Comparison of ENCODE assay signal across 1 cellular context in genomic region chr13:27449936-27450828, GRCh38.
TF ChIP-seq lines count a peak whose summit lies in the region.

A gene with protein sequence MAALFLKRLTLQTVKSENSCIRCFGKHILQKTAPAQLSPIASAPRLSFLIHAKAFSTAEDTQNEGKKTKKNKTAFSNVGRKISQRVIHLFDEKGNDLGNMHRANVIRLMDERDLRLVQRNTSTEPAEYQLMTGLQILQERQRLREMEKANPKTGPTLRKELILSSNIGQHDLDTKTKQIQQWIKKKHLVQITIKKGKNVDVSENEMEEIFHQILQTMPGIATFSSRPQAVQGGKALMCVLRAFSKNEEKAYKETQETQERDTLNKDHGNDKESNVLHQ (minus strand): TSS chr13:27450564. CDS start chr13:27440448, 10,116 bp downstream.

TF ChIP-seq in HEK293, 187 proteins besides CTCF, POLR2A, EP300 and RAD21 (continued from another document and continues in another):
- TF ChIP-seq GLI2 (tag by site-specific recombination; IDR thresholded peaks at IDR 0.05; ENCODE audit: borderline replicate concordance, low read depth) (no peak), ZNF791 (tag by site-specific recombination; IDR thresholded peaks at IDR 0.05) (no peak), ZNF585B (tag by site-specific recombination; IDR thresholded peaks at IDR 0.05) (no peak), MZF1 (tag by site-specific recombination; IDR thresholded peaks at IDR 0.05; ENCODE audit: borderline replicate concordance) (no peak), ZNF366 (tag by site-specific recombination; conservative IDR thresholded peaks at IDR 0.05) (no peak), ZNF404 (tag by site-specific recombination; IDR thresholded peaks at IDR 0.05) (no peak), ZBTB20 (tag by site-specific recombination; IDR thresholded peaks at IDR 0.05) (peak; percentile 72; the same call in 1 of the 2 replicates), ZNF510 (tag by site-specific recombination; IDR thresholded peaks at IDR 0.05; ENCODE audit: insufficient replicate concordance) (no peak), ZNF473 (tag by site-specific recombination; IDR thresholded peaks at IDR 0.05) (no peak), ZFHX2 (tag by site-specific recombination; conservative IDR thresholded peaks at IDR 0.05) (peak; percentile 78), ZNF561 (tag by site-specific recombination; IDR thresholded peaks at IDR 0.05; ENCODE audit: borderline replicate concordance) (peak; percentile 33; the same call in 1 of the 2 replicates), ZNF629 (tag by site-specific recombination; IDR thresholded peaks at IDR 0.05) (peak; percentile 65), ZNF175 (tag by site-specific recombination; IDR thresholded peaks at IDR 0.05) (no peak), ZBTB8A (tag by site-specific recombination; IDR thresholded peaks at IDR 0.05) (0 out of 2 replicates have a peak, but pooled peaks have one; percentile 43), ZFP41 (tag by site-specific recombination; IDR thresholded peaks at IDR 0.05; ENCODE audit: borderline replicate concordance) (no peak), ZXDB (tag by site-specific recombination; IDR thresholded peaks at IDR 0.05) (peak; percentile 92), ZNF488 (tag by site-specific recombination; IDR thresholded peaks at IDR 0.05) (no peak), ZNF248 (tag by site-specific recombination; IDR thresholded peaks at IDR 0.05) (no peak), ZNF121 (tag by site-specific recombination; IDR thresholded peaks at IDR 0.05) (no peak), SCRT2 (tag by site-specific recombination; IDR thresholded peaks at IDR 0.05) (peak; percentile 89), ZNF223 (tag by site-specific recombination; IDR thresholded peaks at IDR 0.05) (no peak), ZNF645 (tag by site-specific recombination; IDR thresholded peaks at IDR 0.05) (no peak), ZIC2 (tag by site-specific recombination; IDR thresholded peaks at IDR 0.05) (no peak; the same call in 1 of the 2 replicates), OVOL3 (tag by site-specific recombination; IDR thresholded peaks at IDR 0.05) (no peak), ZFP3 (tag by site-specific recombination; IDR thresholded peaks at IDR 0.05; ENCODE audit: low read depth) (no peak), ZNF211 (tag by site-specific recombination; IDR thresholded peaks at IDR 0.05; ENCODE audit: low read depth) (no peak), ZNF354C (tag by site-specific recombination; IDR thresholded peaks at IDR 0.05; ENCODE audit: borderline replicate concordance, low read depth) (no peak), KLF10 (tag by site-specific recombination; IDR thresholded peaks at IDR 0.05) (no peak), KLF7 (tag by site-specific recombination; IDR thresholded peaks at IDR 0.05; ENCODE audit: borderline replicate concordance) (no peak), ZNF350 (tag by site-specific recombination; IDR thresholded peaks at IDR 0.05) (no peak), ZNF24 (tag by site-specific recombination; IDR thresholded peaks at IDR 0.05) (peak; percentile 80), SP3 (tag by site-specific recombination; IDR thresholded peaks at IDR 0.05) (peak; percentile 88), INSM2 (tag by site-specific recombination; IDR thresholded peaks at IDR 0.05) (no peak), ZNF112 (tag by site-specific recombination; IDR thresholded peaks at IDR 0.05) (no peak), ZNF626 (tag by site-specific recombination; IDR thresholded peaks at IDR 0.05) (no peak), ZNF677 (tag by site-specific recombination; IDR thresholded peaks at IDR 0.05) (no peak), GLI4 (tag by site-specific recombination; IDR thresholded peaks at IDR 0.05) (no peak), ZSCAN30 (tag by site-specific recombination; IDR thresholded peaks at IDR 0.05) (peak; percentile 34; the same call in 1 of the 2 replicates), WT1 (tag by site-specific recombination; IDR thresholded peaks at IDR 0.05) (no peak), ZNF670 (tag by site-specific recombination; IDR thresholded peaks at IDR 0.05; ENCODE audit: low read depth) (no peak), KLF9 (tag by site-specific recombination; IDR thresholded peaks at IDR 0.05; ENCODE audit: low read depth) (peak; percentile 82), ZNF776 (tag by site-specific recombination; IDR thresholded peaks at IDR 0.05; ENCODE audit: borderline replicate concordance) (no peak), ZNF792 (tag by site-specific recombination; IDR thresholded peaks at IDR 0.05) (no peak), ZNF335 (tag by site-specific recombination; conservative IDR thresholded peaks at IDR 0.05) (peak; percentile 92), ZNF169 (tag by site-specific recombination; IDR thresholded peaks at IDR 0.05) (no peak), ZNF654 (tag by site-specific recombination; IDR thresholded peaks at IDR 0.05; ENCODE audit: low read depth) (no peak)
- TF ChIP-seq, protein P1, sequence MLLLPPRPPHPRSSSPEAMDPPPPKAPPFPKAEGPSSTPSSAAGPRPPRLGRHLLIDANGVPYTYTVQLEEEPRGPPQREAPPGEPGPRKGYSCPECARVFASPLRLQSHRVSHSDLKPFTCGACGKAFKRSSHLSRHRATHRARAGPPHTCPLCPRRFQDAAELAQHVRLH (tag by site-specific recombination; IDR thresholded peaks at IDR 0.05), result no peak
- TF ChIP-seq, protein P2, sequence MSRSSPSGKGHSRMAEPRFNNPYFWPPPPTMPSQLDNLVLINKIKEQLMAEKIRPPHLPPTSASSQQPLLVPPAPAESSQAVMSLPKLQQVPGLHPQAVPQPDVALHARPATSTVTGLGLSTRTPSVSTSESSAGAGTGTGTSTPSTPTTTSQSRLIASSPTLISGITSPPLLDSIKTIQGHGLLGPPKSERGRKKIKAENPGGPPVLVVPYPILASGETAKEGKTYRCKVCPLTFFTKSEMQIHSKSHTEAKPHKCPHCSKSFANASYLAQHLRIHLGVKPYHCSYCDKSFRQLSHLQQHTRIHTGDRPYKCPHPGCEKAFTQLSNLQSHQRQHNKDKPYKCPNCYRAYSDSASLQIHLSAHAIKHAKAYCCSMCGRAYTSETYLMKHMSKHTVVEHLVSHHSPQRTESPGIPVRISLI (tag by site-specific recombination; IDR thresholded peaks at IDR 0.05), result 0 out of 2 replicates have a peak, but pooled peaks have one; percentile 19
- TF ChIP-seq, protein P3, sequence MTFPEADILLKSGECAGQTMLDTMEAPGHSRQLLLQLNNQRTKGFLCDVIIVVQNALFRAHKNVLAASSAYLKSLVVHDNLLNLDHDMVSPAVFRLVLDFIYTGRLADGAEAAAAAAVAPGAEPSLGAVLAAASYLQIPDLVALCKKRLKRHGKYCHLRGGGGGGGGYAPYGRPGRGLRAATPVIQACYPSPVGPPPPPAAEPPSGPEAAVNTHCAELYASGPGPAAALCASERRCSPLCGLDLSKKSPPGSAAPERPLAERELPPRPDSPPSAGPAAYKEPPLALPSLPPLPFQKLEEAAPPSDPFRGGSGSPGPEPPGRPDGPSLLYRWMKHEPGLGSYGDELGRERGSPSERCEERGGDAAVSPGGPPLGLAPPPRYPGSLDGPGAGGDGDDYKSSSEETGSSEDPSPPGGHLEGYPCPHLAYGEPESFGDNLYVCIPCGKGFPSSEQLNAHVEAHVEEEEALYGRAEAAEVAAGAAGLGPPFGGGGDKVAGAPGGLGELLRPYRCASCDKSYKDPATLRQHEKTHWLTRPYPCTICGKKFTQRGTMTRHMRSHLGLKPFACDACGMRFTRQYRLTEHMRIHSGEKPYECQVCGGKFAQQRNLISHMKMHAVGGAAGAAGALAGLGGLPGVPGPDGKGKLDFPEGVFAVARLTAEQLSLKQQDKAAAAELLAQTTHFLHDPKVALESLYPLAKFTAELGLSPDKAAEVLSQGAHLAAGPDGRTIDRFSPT (tag by site-specific recombination; IDR thresholded peaks at IDR 0.05), result peak; percentile 88
- TF ChIP-seq, protein P4, sequence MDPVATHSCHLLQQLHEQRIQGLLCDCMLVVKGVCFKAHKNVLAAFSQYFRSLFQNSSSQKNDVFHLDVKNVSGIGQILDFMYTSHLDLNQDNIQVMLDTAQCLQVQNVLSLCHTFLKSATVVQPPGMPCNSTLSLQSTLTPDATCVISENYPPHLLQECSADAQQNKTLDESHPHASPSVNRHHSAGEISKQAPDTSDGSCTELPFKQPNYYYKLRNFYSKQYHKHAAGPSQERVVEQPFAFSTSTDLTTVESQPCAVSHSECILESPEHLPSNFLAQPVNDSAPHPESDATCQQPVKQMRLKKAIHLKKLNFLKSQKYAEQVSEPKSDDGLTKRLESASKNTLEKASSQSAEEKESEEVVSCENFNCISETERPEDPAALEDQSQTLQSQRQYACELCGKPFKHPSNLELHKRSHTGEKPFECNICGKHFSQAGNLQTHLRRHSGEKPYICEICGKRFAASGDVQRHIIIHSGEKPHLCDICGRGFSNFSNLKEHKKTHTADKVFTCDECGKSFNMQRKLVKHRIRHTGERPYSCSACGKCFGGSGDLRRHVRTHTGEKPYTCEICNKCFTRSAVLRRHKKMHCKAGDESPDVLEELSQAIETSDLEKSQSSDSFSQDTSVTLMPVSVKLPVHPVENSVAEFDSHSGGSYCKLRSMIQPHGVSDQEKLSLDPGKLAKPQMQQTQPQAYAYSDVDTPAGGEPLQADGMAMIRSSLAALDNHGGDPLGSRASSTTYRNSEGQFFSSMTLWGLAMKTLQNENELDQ (tag by site-specific recombination; IDR thresholded peaks at IDR 0.05; ENCODE audit: low read depth), result no peak
- TF ChIP-seq, protein P5, sequence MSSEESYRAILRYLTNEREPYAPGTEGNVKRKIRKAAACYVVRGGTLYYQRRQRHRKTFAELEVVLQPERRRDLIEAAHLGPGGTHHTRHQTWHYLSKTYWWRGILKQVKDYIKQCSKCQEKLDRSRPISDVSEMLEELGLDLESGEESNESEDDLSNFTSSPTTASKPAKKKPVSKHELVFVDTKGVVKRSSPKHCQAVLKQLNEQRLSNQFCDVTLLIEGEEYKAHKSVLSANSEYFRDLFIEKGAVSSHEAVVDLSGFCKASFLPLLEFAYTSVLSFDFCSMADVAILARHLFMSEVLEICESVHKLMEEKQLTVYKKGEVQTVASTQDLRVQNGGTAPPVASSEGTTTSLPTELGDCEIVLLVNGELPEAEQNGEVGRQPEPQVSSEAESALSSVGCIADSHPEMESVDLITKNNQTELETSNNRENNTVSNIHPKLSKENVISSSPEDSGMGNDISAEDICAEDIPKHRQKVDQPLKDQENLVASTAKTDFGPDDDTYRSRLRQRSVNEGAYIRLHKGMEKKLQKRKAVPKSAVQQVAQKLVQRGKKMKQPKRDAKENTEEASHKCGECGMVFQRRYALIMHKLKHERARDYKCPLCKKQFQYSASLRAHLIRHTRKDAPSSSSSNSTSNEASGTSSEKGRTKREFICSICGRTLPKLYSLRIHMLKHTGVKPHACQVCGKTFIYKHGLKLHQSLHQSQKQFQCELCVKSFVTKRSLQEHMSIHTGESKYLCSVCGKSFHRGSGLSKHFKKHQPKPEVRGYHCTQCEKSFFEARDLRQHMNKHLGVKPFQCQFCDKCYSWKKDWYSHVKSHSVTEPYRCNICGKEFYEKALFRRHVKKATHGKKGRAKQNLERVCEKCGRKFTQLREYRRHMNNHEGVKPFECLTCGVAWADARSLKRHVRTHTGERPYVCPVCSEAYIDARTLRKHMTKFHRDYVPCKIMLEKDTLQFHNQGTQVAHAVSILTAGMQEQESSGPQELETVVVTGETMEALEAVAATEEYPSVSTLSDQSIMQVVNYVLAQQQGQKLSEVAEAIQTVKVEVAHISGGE (tag by site-specific recombination; conservative IDR thresholded peaks at IDR 0.05; ENCODE audit: low read depth), result peak; percentile 67
- TF ChIP-seq, protein P6, sequence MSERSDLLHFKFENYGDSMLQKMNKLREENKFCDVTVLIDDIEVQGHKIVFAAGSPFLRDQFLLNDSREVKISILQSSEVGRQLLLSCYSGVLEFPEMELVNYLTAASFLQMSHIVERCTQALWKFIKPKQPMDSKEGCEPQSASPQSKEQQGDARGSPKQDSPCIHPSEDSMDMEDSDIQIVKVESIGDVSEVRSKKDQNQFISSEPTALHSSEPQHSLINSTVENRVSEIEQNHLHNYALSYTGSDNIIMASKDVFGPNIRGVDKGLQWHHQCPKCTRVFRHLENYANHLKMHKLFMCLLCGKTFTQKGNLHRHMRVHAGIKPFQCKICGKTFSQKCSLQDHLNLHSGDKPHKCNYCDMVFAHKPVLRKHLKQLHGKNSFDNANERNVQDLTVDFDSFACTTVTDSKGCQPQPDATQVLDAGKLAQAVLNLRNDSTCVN (tag by site-specific recombination; optimal IDR thresholded peaks at IDR 0.05), result peak; percentile 97
- TF ChIP-seq, protein P7, sequence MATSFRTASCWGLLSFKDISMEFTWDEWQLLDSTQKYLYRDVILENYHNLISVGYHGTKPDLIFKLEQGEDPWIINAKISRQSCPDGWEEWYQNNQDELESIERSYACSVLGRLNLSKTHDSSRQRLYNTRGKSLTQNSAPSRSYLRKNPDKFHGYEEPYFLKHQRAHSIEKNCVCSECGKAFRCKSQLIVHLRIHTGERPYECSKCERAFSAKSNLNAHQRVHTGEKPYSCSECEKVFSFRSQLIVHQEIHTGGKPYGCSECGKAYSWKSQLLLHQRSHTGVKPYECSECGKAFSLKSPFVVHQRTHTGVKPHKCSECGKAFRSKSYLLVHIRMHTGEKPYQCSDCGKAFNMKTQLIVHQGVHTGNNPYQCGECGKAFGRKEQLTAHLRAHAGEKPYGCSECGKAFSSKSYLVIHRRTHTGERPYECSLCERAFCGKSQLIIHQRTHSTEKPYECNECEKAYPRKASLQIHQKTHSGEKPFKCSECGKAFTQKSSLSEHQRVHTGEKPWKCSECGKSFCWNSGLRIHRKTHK (tag by site-specific recombination; IDR thresholded peaks at IDR 0.05), result no peak
